ENCODE assay signal across 8 cellular contexts in the genomic region with DNA sequence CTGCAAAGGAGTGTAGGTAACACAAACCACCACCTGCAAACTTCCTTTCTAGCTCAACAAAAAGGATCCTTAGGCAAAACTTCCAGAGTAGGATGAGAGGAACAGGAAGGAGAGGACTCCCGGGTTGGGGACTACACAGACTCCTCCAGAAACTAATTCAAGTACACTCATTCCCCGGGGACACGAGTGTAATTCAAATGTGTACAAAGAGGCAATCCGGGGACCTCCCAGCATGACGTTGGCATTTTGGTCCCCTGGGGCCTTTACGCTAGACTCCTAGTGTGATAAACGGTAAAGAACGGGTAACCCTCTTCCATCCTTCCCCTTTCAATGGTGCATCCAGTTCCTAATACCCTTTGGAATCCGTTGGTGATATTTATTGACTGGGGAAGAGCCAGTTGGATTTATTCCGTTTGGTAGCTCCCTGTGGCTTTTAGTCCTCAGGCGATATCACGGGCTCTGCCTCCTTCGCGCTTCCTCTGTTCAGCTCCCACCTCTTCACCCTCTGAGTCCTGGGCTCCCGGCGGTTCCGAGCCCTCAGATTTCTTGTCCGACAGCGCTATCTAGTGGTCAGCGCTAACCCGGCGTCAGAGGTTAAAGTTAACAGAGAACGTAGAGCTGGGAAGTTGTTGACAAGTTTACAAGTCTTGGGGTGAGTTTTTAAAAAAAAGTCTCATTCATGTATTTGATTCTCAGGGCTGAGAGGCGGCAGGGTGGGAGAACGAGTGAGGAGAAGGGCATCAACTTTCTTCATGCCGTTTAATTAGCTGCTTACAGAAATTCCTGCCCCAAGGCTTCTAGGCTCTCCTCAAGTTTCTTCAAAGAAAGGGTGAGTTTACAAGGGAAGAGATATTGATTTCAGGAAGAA. TPM values are rescaled to one million over a fixed set of nuclear protein-coding genes. Genes with fewer than 3 reads are reported as not detected.
DNase-seq lines count a peak whose midpoint lies in the region; ATAC-seq and TF ChIP-seq lines count a peak whose summit lies in the region.

No MANE protein-coding gene starts in this region.

- H3K4me1 ChIP-seq in mucosa of stomach (ENCODE audit: control insufficient read depth, insufficient read depth, low read length), result peaks cover 11% of the 10 kb centered on the region

- H3K9me3 ChIP-seq in mucosa of stomach (ENCODE audit: control insufficient read depth, low read length), result no peaks in the 10 kb centered on the region

- TF ChIP-seq CTCF in endothelial cell (IDR thresholded peaks at IDR 0.05; ENCODE audit: unreplicated experiment), result peak; percentile 77

- H3K27ac Mint-ChIP-seq in endothelial cell (ENCODE audit: unreplicated experiment), result no peak overlapping the region

- H3K4me3 Mint-ChIP-seq in endothelial cell (ENCODE audit: unreplicated experiment), result peak overlapping the region; percentile 72

- DNase-seq in COLO668 (lab: John Stamatoyannopoulos, UW; ENCODE audit: unreplicated experiment), result peak; percentile 59
- DNase-seq in NCI-H82 treated with DMSO at 0.1 percent for 48 hours (lab: John Stamatoyannopoulos, UW; ENCODE audit: unreplicated experiment), result peak; percentile 38
- DNase-seq in activated CD8-positive, alpha-beta memory T cell treated with anti-CD3 and anti-CD28 coated beads for 4 hours (ENCODE audit: low read depth in 2 of 2), result peak; percentile 59 to 62
- peak; percentile 90 for DNase-seq in endothelial cell (ENCODE audit: low spot score)
- DNase-seq in stimulated activated CD8-positive, alpha-beta memory T cell treated with anti-CD3 and anti-CD28 coated beads, Interleukin-7, amount 100 ng/mL, for 1 hour (ENCODE audit: low read depth in 2 of 2), result peak; percentile 60 to 64

- ATAC-seq in GM19463 (IDR thresholded peaks at IDR 0.05; ENCODE audit: unreplicated experiment) (peak; percentile 66), HG03571 (IDR thresholded peaks at IDR 0.05; ENCODE audit: unreplicated experiment) (peak; percentile 72)

- peaks cover 41% of the 10 kb centered on the region for H3K4me1 Mint-ChIP-seq in endothelial cell (ENCODE audit: unreplicated experiment)

- H3K36me3 Mint-ChIP-seq in endothelial cell (ENCODE audit: low read depth, unreplicated experiment), result peaks cover 4% of the 10 kb centered on the region

- no peaks in the 10 kb centered on the region for H3K36me3 ChIP-seq in mucosa of stomach (ENCODE audit: control insufficient read depth, insufficient read depth, low read length)

- peaks cover 29% of the 10 kb centered on the region for H3K27me3 Mint-ChIP-seq in endothelial cell (ENCODE audit: unreplicated experiment)

- no peaks in the 10 kb centered on the region for H3K9me3 Mint-ChIP-seq in endothelial cell (ENCODE audit: unreplicated experiment)

- H3K27me3 ChIP-seq in mucosa of stomach (ENCODE audit: control insufficient read depth, insufficient read depth, low read length), result peaks cover 51% of the 10 kb centered on the region

- peak overlapping the region; percentile 30 for H3K9ac ChIP-seq in mucosa of stomach (ENCODE audit: low read length)

- H3K4me3 ChIP-seq in mucosa of stomach (ENCODE audit: low read length), result no peak overlapping the region

RNA-seq across cellular contexts. Expression of a gene that starts 2.9 kb away (rescaled TPM):
- 6.3 TPM for total RNA-seq in endothelial cell (ENCODE audit: unreplicated experiment)

RNA-seq across cellular contexts. Expression of a gene that starts 34.8 kb away (rescaled TPM):
- total RNA-seq in endothelial cell (ENCODE audit: unreplicated experiment), result 341 TPM

Comparison
In these comparisons a context has a peak if more than half of its experiments do, and no peak if none do; other contexts are left out.
1. DNase-seq: peak in every context shown above with its lines; median percentile 90 in endothelial cell; 62 in stimulated activated CD8-positive, alpha-beta memory T cell treated with anti-CD3 and anti-CD28 coated beads, Interleukin-7, amount 100 ng/mL, for 1 hour; 60 in activated CD8-positive, alpha-beta memory T cell treated with anti-CD3 and anti-CD28 coated beads for 4 hours; 59 in COLO668; 38 in NCI-H82 treated with DMSO at 0.1 percent for 48 hours.